17 cellular contexts compared by ENCODE assay signal in the genomic region with DNA sequence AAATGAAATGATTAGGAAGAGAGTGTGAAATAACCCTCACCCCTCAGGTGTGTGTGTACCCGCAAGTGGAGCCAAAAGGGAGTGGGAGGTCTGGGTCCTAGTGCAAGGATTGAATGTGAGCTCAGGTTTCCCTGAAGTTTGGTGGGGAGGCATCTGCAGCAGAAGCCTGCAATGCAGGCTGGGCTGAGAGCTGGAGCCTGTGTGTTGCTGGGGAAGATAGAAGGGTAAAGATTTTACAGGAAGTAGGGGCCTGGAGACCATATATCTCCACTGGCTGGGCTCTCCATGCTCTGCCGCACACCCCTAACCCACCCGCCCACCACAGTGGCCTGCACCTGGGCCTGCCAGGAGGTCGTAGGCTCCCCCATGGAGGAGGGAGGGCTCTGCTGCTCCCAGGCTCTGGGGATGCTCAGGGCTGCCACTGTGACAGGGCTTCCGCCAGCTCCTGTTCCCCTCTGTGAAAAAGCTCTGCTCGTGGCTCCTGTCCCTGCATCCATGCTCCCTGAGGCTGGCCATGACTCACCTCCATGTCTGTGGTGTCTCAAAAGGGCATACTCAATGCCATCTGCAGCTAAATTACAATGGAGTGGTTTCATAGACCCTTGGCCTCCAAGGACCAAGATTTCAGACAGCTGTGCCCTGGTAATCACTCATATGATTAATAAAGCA.
DNase-seq lines count a peak whose midpoint lies in the region; ATAC-seq and TF ChIP-seq lines count a peak whose summit lies in the region.
"Had no signal": no experiment of that assay in that cellular context is flagged by ENCODE, and none has a peak within 500 bp of the region (broad histone marks: within the 10 kb centered on the region; RNA-seq: fewer than 3 reads in every experiment).

No MANE protein-coding gene starts in this region.

- ATAC-seq in RWPE2 (ENCODE audit: low read depth) = peak; percentile 21; the same call in 1 of the 3 replicates
- ATAC-seq in foreskin keratinocyte = peak; percentile 12
- ATAC-seq: activated CD4-positive, CD25-positive, alpha-beta regulatory T cell treated with anti-CD3 and anti-CD28 coated beads, Interleukin-2, amount 50 U/mL, for 24 hours; left ventricle myocardium superior; pancreas had no signal

- WGBS in smooth muscle cell (ENCODE audit: low lambda C conversion rate) = 44% methylated on average over 5 of the region's 6 CpGs

- H4K20me1 ChIP-seq in smooth muscle cell (ENCODE audit: low read depth) (no peaks in the 10 kb centered on the region), MM.1S (ENCODE audit: insufficient read depth, low read length) (no peaks in the 10 kb centered on the region)

- DNase-seq in GM03348 (ENCODE audit: low spot score) (peak; percentile 45), RWPE2 (ENCODE audit: low spot score) (no peak), foreskin keratinocyte (no peak), smooth muscle cell (lab: John Stamatoyannopoulos, UW; ENCODE audit: unreplicated experiment) (no peak), activated T-cell treated with anti-CD3 and anti-CD28 coated beads for 4 hours (no peak), MM.1S (no peak)
- DNase-seq in effector memory CD4-positive, alpha-beta T cell = no peak
- DNase-seq: cerebellar nuclear complex; foreskin fibroblast; Kasumi-1; left ventricle myocardium superior; NCI-H2227 treated with DMSO at 0.1 percent for 48 hours; pancreas; stimulated activated CD4-positive, alpha-beta T cell treated with anti-CD3 and anti-CD28 coated beads, Interleukin-4, amount 100 ng/mL, for 24 hours; T-helper 2 cell had no signal

- H3K27ac ChIP-seq in RWPE2 (ENCODE audit: poor library complexity, severe bottlenecking) = no peak overlapping the region
- no peak overlapping the region for H3K27ac ChIP-seq in foreskin keratinocyte
- peak overlapping the region; percentile 39 for H3K27ac ChIP-seq in smooth muscle cell (ENCODE audit: low read depth)
- no peak overlapping the region for H3K27ac ChIP-seq in effector memory CD4-positive, alpha-beta T cell (ENCODE audit: insufficient read depth, low read length, poor library complexity, severe bottlenecking)
- H3K27ac ChIP-seq in MM.1S (ENCODE audit: low read length) = no peak overlapping the region
- H3K27ac ChIP-seq: C4-2B, pancreas had no signal

- H3K79me2 ChIP-seq in smooth muscle cell (ENCODE audit: low read depth) (no peaks in the 10 kb centered on the region), MM.1S (ENCODE audit: low read length) (no peaks in the 10 kb centered on the region)

- H3K4me2 ChIP-seq in smooth muscle cell = no peak overlapping the region
- H3K4me2 ChIP-seq in MM.1S (ENCODE audit: low read depth, low read length) = no peak overlapping the region

- TF ChIP-seq CTCF in RWPE2 (IDR thresholded peaks at IDR 0.05; ENCODE audit: poor library complexity, severe bottlenecking) (no peak), foreskin keratinocyte (conservative IDR thresholded peaks at IDR 0.05) (no peak), smooth muscle cell (IDR thresholded peaks at IDR 0.05; ENCODE audit: borderline replicate concordance, insufficient read depth, poor library complexity, severe bottlenecking) (no peak), MM.1S (IDR thresholded peaks at IDR 0.05; ENCODE audit: low read length) (no peak)

- H3K9me2 ChIP-seq in MM.1S (replicated peaks; ENCODE audit: insufficient read depth, low read length) = no peaks in the 10 kb centered on the region

- no peaks in the 10 kb centered on the region for H3K4me1 ChIP-seq in RWPE2 (ENCODE audit: insufficient read depth, poor library complexity, severe bottlenecking)
- no peaks in the 10 kb centered on the region for H3K4me1 ChIP-seq in foreskin keratinocyte
- H3K4me1 ChIP-seq in smooth muscle cell (ENCODE audit: low read depth) = no peaks in the 10 kb centered on the region
- H3K4me1 ChIP-seq in effector memory CD4-positive, alpha-beta T cell (ENCODE audit: control insufficient read depth, insufficient read depth, low read length, poor library complexity, severe bottlenecking) = no peaks in the 10 kb centered on the region
- no peaks in the 10 kb centered on the region for H3K4me1 ChIP-seq in MM.1S (ENCODE audit: low read length)
- H3K4me1 ChIP-seq: pancreas had no signal

- H3K27me3 ChIP-seq in RWPE2 (ENCODE audit: insufficient read depth, poor library complexity, severe bottlenecking) (no peaks in the 10 kb centered on the region), foreskin keratinocyte (no peaks in the 10 kb centered on the region), smooth muscle cell (ENCODE audit: low read depth) (no peaks in the 10 kb centered on the region), MM.1S (replicated peaks; ENCODE audit: insufficient read depth, low read length) (no peaks in the 10 kb centered on the region)
- no peaks in the 10 kb centered on the region for H3K27me3 ChIP-seq in effector memory CD4-positive, alpha-beta T cell (replicated peaks; ENCODE audit: control insufficient read depth, insufficient read depth, low read length, poor library complexity, severe bottlenecking)
- H3K27me3 ChIP-seq: pancreas had no signal

- no peaks in the 10 kb centered on the region for H3K9me3 ChIP-seq in RWPE2 (ENCODE audit: severe bottlenecking)
- no peaks in the 10 kb centered on the region for H3K9me3 ChIP-seq in smooth muscle cell (replicated peaks; ENCODE audit: low read depth)
- H3K9me3 ChIP-seq in effector memory CD4-positive, alpha-beta T cell (ENCODE audit: control insufficient read depth, low read length) = no peaks in the 10 kb centered on the region
- H3K9me3 ChIP-seq in MM.1S (replicated peaks; ENCODE audit: insufficient read depth, low read length) = no peaks in the 10 kb centered on the region
- H3K9me3 ChIP-seq: pancreas had no signal

- H3K9ac ChIP-seq in smooth muscle cell (ENCODE audit: low read depth) (no peak overlapping the region), MM.1S (ENCODE audit: low read length) (no peak overlapping the region)

- H2AFZ ChIP-seq in smooth muscle cell (ENCODE audit: low read depth) (no peak overlapping the region), MM.1S (ENCODE audit: low read length) (no peak overlapping the region)

- no peak overlapping the region for H3K4me3 ChIP-seq in RWPE2 (ENCODE audit: severe bottlenecking)
- H3K4me3 ChIP-seq in smooth muscle cell = no peak overlapping the region
- no peak overlapping the region for H3K4me3 ChIP-seq in effector memory CD4-positive, alpha-beta T cell (ENCODE audit: insufficient read depth, low read depth, low read length, poor library complexity, severe bottlenecking)
- no peak overlapping the region for H3K4me3 ChIP-seq in MM.1S (ENCODE audit: low read length)
- H3K4me3 ChIP-seq: pancreas had no signal

- H3K36me3 ChIP-seq in RWPE2 (ENCODE audit: low read depth) (no peaks in the 10 kb centered on the region), smooth muscle cell (ENCODE audit: low read depth) (no peaks in the 10 kb centered on the region), MM.1S (replicated peaks; ENCODE audit: insufficient read depth, low read length) (no peaks in the 10 kb centered on the region)
- H3K36me3 ChIP-seq in effector memory CD4-positive, alpha-beta T cell (ENCODE audit: control insufficient read depth, insufficient read depth, low read length) = no peaks in the 10 kb centered on the region
- H3K36me3 ChIP-seq: pancreas had no signal

- H3F3A ChIP-seq in smooth muscle cell (ENCODE audit: low read depth) (no peaks in the 10 kb centered on the region), MM.1S (ENCODE audit: insufficient read depth, low read length) (no peaks in the 10 kb centered on the region)
